Comparison of ENCODE assay signal across 8 cellular contexts in the genomic region with DNA sequence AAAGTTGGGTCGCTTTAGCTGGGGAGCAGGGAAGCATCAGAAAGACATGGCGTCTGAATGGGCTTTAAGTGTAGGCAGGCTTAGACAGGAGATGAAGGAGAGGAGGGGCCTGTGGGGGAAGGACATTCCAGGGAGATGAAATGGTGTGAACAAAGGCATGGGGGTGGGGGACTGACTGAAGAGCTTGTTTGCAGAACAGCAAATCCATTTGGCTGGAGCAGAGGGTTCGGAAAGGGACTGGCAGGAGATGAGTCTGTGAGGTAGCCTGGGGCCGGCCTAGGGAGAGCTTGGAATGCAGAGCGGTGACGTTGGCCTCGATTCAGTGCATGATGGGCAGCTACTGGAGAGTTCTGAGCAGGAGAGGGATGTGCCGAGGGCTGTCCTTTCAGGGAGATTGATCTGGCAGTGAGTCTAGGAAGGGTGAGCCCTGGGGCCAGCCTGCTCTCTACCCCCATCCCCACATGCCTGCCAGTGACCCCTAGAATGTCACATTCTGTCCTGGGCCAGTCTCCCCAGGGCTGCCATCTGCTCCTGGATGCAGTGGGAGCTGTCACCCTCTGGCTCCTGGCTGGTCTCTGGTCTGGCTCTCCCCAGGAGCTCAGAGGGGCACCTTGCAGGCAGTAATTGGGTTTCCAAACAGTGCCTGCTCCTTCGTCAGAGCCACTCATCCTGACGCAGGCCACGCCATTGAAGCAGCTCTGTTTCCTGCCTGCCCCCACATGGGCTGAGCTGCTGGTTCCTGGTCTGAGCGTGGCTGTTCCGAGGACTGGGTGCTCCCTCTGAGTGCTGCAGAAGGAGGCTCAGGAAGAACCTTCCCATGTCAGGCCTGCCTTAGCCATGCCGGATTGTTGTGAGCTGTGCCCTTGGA. TPM values are rescaled to one million over a fixed set of nuclear protein-coding genes. Genes with fewer than 3 reads are reported as not detected.
DNase-seq lines count a peak whose midpoint lies in the region; ATAC-seq and TF ChIP-seq lines count a peak whose summit lies in the region.

No MANE protein-coding gene starts in this region.

- no TSS peak for BruUV-seq in OCI-LY7 (replicated peaks; lab: Mats Ljungman, UMichigan)

- ATAC-seq in aorta (ENCODE audit: low FRiP score), result peak; percentile 26
- ATAC-seq in GM18907 (IDR thresholded peaks at IDR 0.05; ENCODE audit: unreplicated experiment), result no peak

- CTCF ChIA-PET in OCI-LY7 (lab: Charles Lee; ENCODE audit: unreplicated experiment), result interaction anchor here (0.6 to 1.1 kb wide), 4 partner anchors 13 to 307 kb away, joined by 3 to 5 read pairs (median 3); no protein-coding TSS in a partner anchor

- H3K79me2 ChIP-seq in OCI-LY7 (ENCODE audit: insufficient read depth, low read depth, low read length), result no peaks in the 10 kb centered on the region

- H3K36me3 ChIP-seq in aorta (ENCODE audit: control insufficient read depth in 1 of 2, insufficient read depth in 2 of 2, low read length in 1 of 2) (peaks cover 0 to 10% of the 10 kb centered on the region in 2 donors), OCI-LY7 (ENCODE audit: insufficient read depth, low read length) (no peaks in the 10 kb centered on the region)

- H3K27me3 ChIP-seq in aorta (ENCODE audit: control insufficient read depth in 1 of 2, insufficient read depth in 2 of 2, low read length in 1 of 2), result no peaks in the 10 kb centered on the region

- POLR2A ChIA-PET in OCI-LY7 (lab: Charles Lee), result no interaction called here

- H3K9me3 ChIP-seq in aorta (ENCODE audit: control insufficient read depth, low read length) (no peaks in the 10 kb centered on the region), OCI-LY7 (ENCODE audit: low read length) (no peaks in the 10 kb centered on the region)

- no peak overlapping the region for H2AFZ ChIP-seq in OCI-LY7 (ENCODE audit: low read length)

- H4K20me1 ChIP-seq in OCI-LY7 (ENCODE audit: insufficient read depth, low read length), result no peaks in the 10 kb centered on the region

- 57 to 60% methylated on average over 14 of the region's 14 CpGs for WGBS in aorta, 2 donors

- H3K27ac ChIP-seq in aorta (ENCODE audit: low read depth in 1 of 2, low read length in 2 of 2), result peak overlapping the region in 1 of 2 donors; percentile 27
- no peak overlapping the region for H3K27ac ChIP-seq in OCI-LY7 (ENCODE audit: low read depth, low read length, poor library complexity, severe bottlenecking)

- TF ChIP-seq CTCF in OCI-LY7 (conservative IDR thresholded peaks at IDR 0.05; ENCODE audit: low read length), result no peak

- H3K4me1 ChIP-seq in aorta (ENCODE audit: control insufficient read depth in 1 of 2, insufficient read depth in 2 of 2, low read length in 2 of 2) (no peaks in the 10 kb centered on the region), OCI-LY7 (ENCODE audit: insufficient read depth, low read length, poor library complexity, severe bottlenecking) (peaks cover 9% of the 10 kb centered on the region)

- H3K4me2 ChIP-seq in OCI-LY7 (ENCODE audit: low read length), result no peak overlapping the region

- H3K4me3 ChIP-seq in aorta (ENCODE audit: low read length in 2 of 2) (no peak overlapping the region), OCI-LY7 (ENCODE audit: low read depth, low read length, poor library complexity, severe bottlenecking) (no peak overlapping the region)

- intact Hi-C loops in aorta (cut with DNase I) (loop anchor here (2.0 to 5.0 kb wide), 4 partner anchors 89 to 308 kb away; a partner anchor contains a TSS), OCI-LY7 (cut with micrococcal nuclease; ENCODE audit: unreplicated experiment) (loop anchor here (5.0 to 10.0 kb wide), 2 partner anchors 55 to 257 kb away; no protein-coding TSS in a partner anchor)

- H3K9me2 ChIP-seq in OCI-LY7 (ENCODE audit: insufficient read depth, low read length), result no peaks in the 10 kb centered on the region

- DNase-seq in AG20443 (ENCODE audit: low spot score), result peak; percentile 96
- DNase-seq in NCI-H69 (lab: John Stamatoyannopoulos, UW), result peak; percentile 58
- peak; percentile 94 for DNase-seq in epidermal melanocyte (ENCODE audit: insufficient read length, low spot score)
- peak; percentile 65 for DNase-seq in midbrain (lab: John Stamatoyannopoulos, UW)
- peak; percentile 64 to 83 for DNase-seq in aorta
- no peak for DNase-seq in stimulated activated CD4-positive, alpha-beta T cell treated with anti-CD3 and anti-CD28 coated beads, Interleukin-4, amount 100 ng/mL, for 24 hours
- DNase-seq in OCI-LY7 (ENCODE audit: low spot score), result no peak

RNA-seq across cellular contexts. Expression of a gene that starts 22.3 kb away (rescaled TPM):
- total RNA-seq in aorta (10 to 100 TPM; 27.4 to 32.4 TPM), OCI-LY7 (2022) (29.5 and 30.9 TPM in 2 replicates)
- 10 to 100 TPM; 19.9 to 49.1 TPM for polyA plus RNA-seq in aorta
- 32.8 and 43.4 TPM in 2 replicates for total RNA-seq in OCI-LY7 (2014; rRNA removed; shearing (Covaris generic))

RNA-seq across cellular contexts. Expression of a gene that starts 42.2 kb away (rescaled TPM):
- total RNA-seq in aorta (1 to 10 TPM; 1.8 to 3.7 TPM), OCI-LY7 (2022) (81.7 and 91.6 TPM in 2 replicates)
- 1 to 10 TPM in 1 of 2 donors, under 1 TPM in 1; 0.75 to 1.2 TPM for polyA plus RNA-seq in aorta
- total RNA-seq in OCI-LY7 (2014; rRNA removed; shearing (Covaris generic)), result 67.9 and 117 TPM in 2 replicates

Comparison
In these comparisons a context has a peak if more than half of its experiments do, and no peak if none do; other contexts are left out.
1. DNase-seq: peak in AG20443 (single experiment), NCI-H69 (single experiment), epidermal melanocyte (single experiment), midbrain (single experiment) and aorta (2 of 2); none in stimulated activated CD4-positive, alpha-beta T cell treated with anti-CD3 and anti-CD28 coated beads, Interleukin-4, amount 100 ng/mL, for 24 hours (single experiment) and OCI-LY7 (single experiment).
2. RNA of a gene that starts 42.2 kb away (total RNA-seq): 67.9 to 117 TPM in OCI-LY7; 1.8 to 3.7 TPM in aorta; every median in the first group is over 10 times any median in the second.